ENCODE assay signal across 1 cellular context in genomic region chr9:41074356-41074942, GRCh38.
TF ChIP-seq lines count a peak whose summit lies in the region.

No MANE protein-coding gene starts in this region.

TF ChIP-seq in HepG2, 621 proteins besides CTCF, POLR2A, EP300 and RAD21:
- TF ChIP-seq ZNF687 (CRISPR knock-in tag; IDR thresholded peaks at IDR 0.05) (peak; percentile 12; the same call in 1 of the 2 replicates), ZNF142 (CRISPR knock-in tag; IDR thresholded peaks at IDR 0.05) (peak; percentile 84)
